10 cellular contexts compared by ENCODE assay signal in genomic region chr6:155050311-155050710, GRCh38. TPM values are rescaled to one million over a fixed set of nuclear protein-coding genes. Genes with fewer than 3 reads are reported as not detected.
DNase-seq lines count a peak whose midpoint lies in the region; ATAC-seq, FAIRE-seq and TF ChIP-seq lines count a peak whose summit lies in the region.
"Had no signal": no experiment of that assay in that cellular context is flagged by ENCODE, and none has a peak within 500 bp of the region (broad histone marks: within the 10 kb centered on the region; RNA-seq: fewer than 3 reads in every experiment).

No MANE protein-coding gene starts in this region.

- H3K36me3 Mint-ChIP-seq in T-helper 2 cell treated with Interferon-gamma antibody and Interleukin-4, amounts not matched to agents 5 μg/mL and 100 μg/mL, for 36 hours (ENCODE audit: low read depth): peaks cover 4% of the 10 kb centered on the region

- TF ChIP-seq POLR2A in stomach (IDR thresholded peaks at IDR 0.05): no peak

- no peak overlapping the region for H3K27ac ChIP-seq in left ventricle myocardium inferior (replicated peaks)
- H3K27ac ChIP-seq in stomach: no peak overlapping the region
- H3K27ac ChIP-seq in hepatocyte: no peak overlapping the region
- H3K27ac ChIP-seq: transverse colon had no signal

- peaks cover 4% of the 10 kb centered on the region for H3K27me3 ChIP-seq in left ventricle myocardium inferior (ENCODE audit: low read depth)
- H3K27me3 ChIP-seq in stomach: no peaks in the 10 kb centered on the region
- no peaks in the 10 kb centered on the region for H3K27me3 ChIP-seq in hepatocyte
- H3K27me3 ChIP-seq: transverse colon had no signal

- no peaks in the 10 kb centered on the region for H4K20me1 ChIP-seq in hepatocyte (ENCODE audit: insufficient read depth, poor library complexity, severe bottlenecking)

- peak overlapping the region; percentile 54 for H3K4me3 Mint-ChIP-seq in T-helper 2 cell treated with Interferon-gamma antibody and Interleukin-4, amounts not matched to agents 5 μg/mL and 100 μg/mL, for 36 hours

- H3K4me2 ChIP-seq in hepatocyte: no peak overlapping the region

- H3K4me3 ChIP-seq in left ventricle myocardium inferior (no peak overlapping the region), stomach (no peak overlapping the region), hepatocyte (no peak overlapping the region)
- H3K4me3 ChIP-seq: transverse colon had no signal

- no peaks in the 10 kb centered on the region for H3K27me3 Mint-ChIP-seq in T-helper 2 cell treated with Interferon-gamma antibody and Interleukin-4, amounts not matched to agents 5 μg/mL and 100 μg/mL, for 36 hours (ENCODE audit: low read depth)

- WGBS in stomach, 5 donors: 73 to 91% (median 87%) methylated on average over 5 of the region's 5 CpGs
- 94% methylated on average over 5 of the region's 5 CpGs for WGBS in hepatocyte (ENCODE audit: low lambda C conversion rate, missing lambda C conversion rate)

- H2AFZ ChIP-seq in hepatocyte: no peak overlapping the region

- H3K36me3 ChIP-seq in left ventricle myocardium inferior (no peaks in the 10 kb centered on the region), stomach (no peaks in the 10 kb centered on the region), hepatocyte (replicated peaks; ENCODE audit: insufficient read depth, low read depth) (no peaks in the 10 kb centered on the region)
- H3K36me3 ChIP-seq: transverse colon had no signal

- ATAC-seq in HG02642 (IDR thresholded peaks at IDR 0.05; ENCODE audit: poor library complexity, unreplicated experiment): peak; percentile 85
- ATAC-seq in HG02970 (IDR thresholded peaks at IDR 0.05; ENCODE audit: low FRiP score, unreplicated experiment): no peak

- H3K4me1 Mint-ChIP-seq in T-helper 2 cell treated with Interferon-gamma antibody and Interleukin-4, amounts not matched to agents 5 μg/mL and 100 μg/mL, for 36 hours (ENCODE audit: low read depth): peaks cover 26% of the 10 kb centered on the region

- H3K4me1 ChIP-seq in left ventricle myocardium inferior (no peaks in the 10 kb centered on the region), stomach (no peaks in the 10 kb centered on the region), hepatocyte (ENCODE audit: insufficient read depth) (no peaks in the 10 kb centered on the region)
- H3K4me1 ChIP-seq: transverse colon had no signal

- FAIRE-seq in GM18507 (lab: Jason Lieb, UNC): peak; percentile 63

- H3K9me3 ChIP-seq in left ventricle myocardium inferior (replicated peaks): no peaks in the 10 kb centered on the region
- no peaks in the 10 kb centered on the region for H3K9me3 ChIP-seq in stomach
- no peaks in the 10 kb centered on the region for H3K9me3 ChIP-seq in hepatocyte (ENCODE audit: low read depth)
- H3K9me3 ChIP-seq: transverse colon had no signal

- no peak for TF ChIP-seq EP300 in stomach (IDR thresholded peaks at IDR 0.05)

- H3K27ac Mint-ChIP-seq in T-helper 2 cell treated with Interferon-gamma antibody and Interleukin-4, amounts not matched to agents 5 μg/mL and 100 μg/mL, for 36 hours: peak overlapping the region; percentile 91

- TF ChIP-seq CTCF in left ventricle myocardium inferior (IDR thresholded peaks at IDR 0.05; ENCODE audit: borderline replicate concordance) (no peak), stomach (IDR thresholded peaks at IDR 0.05) (no peak), hepatocyte (IDR thresholded peaks at IDR 0.05; ENCODE audit: poor library complexity) (no peak)

- intact Hi-C loops in left ventricle myocardium inferior (cut with micrococcal nuclease): no loop called here
- intact Hi-C loops in stomach (cut with DNase I; ENCODE audit: low total_unique reads): no loop called here

- H3K9me3 Mint-ChIP-seq in T-helper 2 cell treated with Interferon-gamma antibody and Interleukin-4, amounts not matched to agents 5 μg/mL and 100 μg/mL, for 36 hours: no peaks in the 10 kb centered on the region

- no peaks in the 10 kb centered on the region for H3K79me2 ChIP-seq in hepatocyte

- DNase-seq in GM18507 (ENCODE audit: extremely low spot score, insufficient read length, low read depth): peak; percentile 20
- peak; percentile 62 for DNase-seq in T-helper 2 cell treated with Interferon-gamma antibody and Interleukin-4, amounts not matched to agents 5 μg/mL and 100 μg/mL, for 36 hours (ENCODE audit: low spot score)
- DNase-seq in myocyte (ENCODE audit: low read depth): peak; percentile 43
- no peak for DNase-seq in left ventricle myocardium inferior
- DNase-seq in stomach: no peak
- DNase-seq in hepatocyte (ENCODE audit: low spot score): no peak
- DNase-seq: left cardiac atrium, transverse colon had no signal

- H3K9me2 ChIP-seq in hepatocyte (replicated peaks; ENCODE audit: insufficient read depth): no peaks in the 10 kb centered on the region

RNA-seq across cellular contexts. Expression of gene TIAM2, which starts 55.2 kb away (rescaled TPM):
- total RNA-seq in myocyte: 14.2 and 29.4 TPM in 2 replicates
- polyA plus RNA-seq in myocyte (2012): 9.1 TPM
- total RNA-seq in left ventricle myocardium inferior: 12.0 TPM
- total RNA-seq in stomach: 10 to 100 TPM in 3 of 5 donors, 1 to 10 TPM in 2; 5.3 to 44.2 (median 13.6) TPM
- 1 to 10 TPM; 1.1 to 4.1 (median 2.2) TPM for polyA plus RNA-seq in stomach
- total RNA-seq in hepatocyte: 11.8 and 16.9 TPM in 2 replicates
- polyA plus RNA-seq in hepatocyte: 5.5 and 11.8 TPM in 2 replicates

Comparison
In these comparisons a context has a peak if more than half of its experiments do, and no peak if none do; other contexts are left out.
1. DNase-seq: peak in GM18507 (single experiment), T-helper 2 cell treated with Interferon-gamma antibody and Interleukin-4, amounts not matched to agents 5 μg/mL and 100 μg/mL, for 36 hours (single experiment) and myocyte (single experiment); none in left ventricle myocardium inferior (single experiment), stomach (single experiment) and hepatocyte (single experiment).